In genomic region chr16:20762404-20763123, GRCh38 we compare ENCODE assay signal across 2 cellular contexts.
TF ChIP-seq lines count a peak whose summit lies in the region.

No MANE protein-coding gene starts in this region.

TF ChIP-seq in SK-N-SH, 30 proteins besides CTCF, POLR2A, EP300 and RAD21 (continued from another document):
- no peak for TF ChIP-seq ZBTB33 (IDR thresholded peaks at IDR 0.05; ENCODE audit: borderline replicate concordance, low read depth)
- no peak for TF ChIP-seq YY1 (IDR thresholded peaks at IDR 0.05; ENCODE audit: low read depth)
- TF ChIP-seq USF1 (IDR thresholded peaks at IDR 0.05; ENCODE audit: borderline replicate concordance, low read depth): no peak

TF ChIP-seq in SK-N-SH treated with all-trans-retinoic acid at 6 μM for 48 hours, 23 proteins besides CTCF, POLR2A, EP300 and RAD21 (continued from another document):
- no peak for TF ChIP-seq TSHZ2 (CRISPR knock-in tag; IDR thresholded peaks at IDR 0.05)
- no peak for TF ChIP-seq TOX (CRISPR knock-in tag; IDR thresholded peaks at IDR 0.05; ENCODE audit: borderline replicate concordance)
